ENCODE assay signal across 19 cellular contexts in the genomic region with DNA sequence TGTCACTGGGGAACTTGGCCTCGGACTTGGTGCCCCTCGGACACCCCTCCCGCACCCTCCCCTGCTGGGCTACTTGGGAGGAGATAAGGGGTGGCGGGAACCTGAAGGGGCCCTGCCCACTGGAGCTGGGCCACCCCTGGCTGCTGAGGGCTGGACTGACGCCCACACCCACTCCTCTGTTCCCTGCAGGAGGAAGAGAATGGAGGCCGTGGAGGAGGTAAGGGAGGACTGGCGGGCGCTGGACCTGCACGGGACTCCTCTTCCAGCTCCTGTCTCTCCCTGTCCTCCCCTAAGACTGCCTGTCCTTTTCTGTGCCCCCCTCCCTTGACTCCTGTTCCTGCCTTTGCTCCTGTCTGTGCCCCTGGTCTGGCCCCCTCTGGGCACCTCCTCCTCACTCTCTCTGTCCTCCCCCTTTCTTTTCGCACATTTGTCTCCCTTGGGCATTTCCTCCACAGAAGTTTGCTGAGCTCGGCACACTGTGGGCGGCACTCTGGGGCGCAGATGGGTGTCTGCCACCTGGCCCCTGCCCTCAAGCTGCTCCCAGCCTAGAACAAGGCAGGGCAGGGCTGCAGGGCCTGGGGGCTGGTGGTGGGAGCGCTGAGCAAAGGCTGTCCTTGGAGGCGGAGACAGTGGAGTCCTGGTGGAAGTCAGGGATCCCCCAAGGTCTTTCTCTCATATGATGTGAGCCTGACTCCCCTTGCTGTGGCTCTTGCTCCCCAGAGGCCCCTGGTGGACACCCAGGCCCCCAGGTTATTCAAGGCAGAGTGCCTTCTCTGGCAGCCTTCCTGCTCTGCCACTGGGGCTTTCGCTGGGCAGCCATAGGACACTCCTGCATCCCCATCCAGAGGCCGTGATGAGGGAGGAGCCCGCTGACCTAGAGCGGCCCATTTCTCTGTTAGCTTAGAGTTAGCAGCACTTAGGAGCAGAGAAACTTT. TPM values are rescaled to one million over a fixed set of nuclear protein-coding genes. Genes with fewer than 3 reads are reported as not detected.
DNase-seq lines count a peak whose midpoint lies in the region; ATAC-seq and TF ChIP-seq lines count a peak whose summit lies in the region.
"Had no signal": no experiment of that assay in that cellular context is flagged by ENCODE, and none has a peak within 500 bp of the region (broad histone marks: within the 10 kb centered on the region; RNA-seq: fewer than 3 reads in every experiment).

No MANE protein-coding gene starts in this region.

- H3K27ac ChIP-seq in HUES64 (ENCODE audit: low read depth, low read length) (peak overlapping the region; percentile 52), endodermal cell (ENCODE audit: low read depth, low read length) (no peak overlapping the region), spleen (peak overlapping the region in 5 of 8 donors; percentile 31 to 84 (median 56))

- no peaks in the 10 kb centered on the region for H3K9me3 ChIP-seq in HUES64 (ENCODE audit: insufficient read depth, low read depth, low read length)
- H3K9me3 ChIP-seq in endodermal cell (ENCODE audit: control insufficient read depth, low read length) = no peaks in the 10 kb centered on the region
- H3K9me3 ChIP-seq in spleen = no peaks in the 10 kb centered on the region

- DNase-seq in GM10266 (ENCODE audit: extremely low spot score) (peak; percentile 11), endodermal cell (no peak), spleen (no peak), DMS 273 treated with DMSO at 0.1 percent for 48 hours (lab: John Stamatoyannopoulos, UW) (no peak), medulla oblongata (ENCODE audit: extremely low spot score) (no peak)
- DNase-seq in effector memory CD8-positive, alpha-beta T cell = no peak
- DNase-seq: activated CD4-positive, alpha-beta T cell treated with anti-CD3 and anti-CD28 coated beads for 48 hours; GOT3; mesenchymal stem cell; naive thymus-derived CD8-positive, alpha-beta T cell; NCI-H1694 treated with DMSO at 0.1 percent for 48 hours; NCI-H748 treated with DMSO at 0.1 percent for 48 hours; Right ventricle myocardium superior; stimulated activated naive CD8-positive, alpha-beta T cell treated with anti-CD3 and anti-CD28 coated beads, Interleukin-15, Interleukin-2, amounts not matched to agents 100 U/mL and 50 U/mL, for 24 hours; T-cell had no signal

- H3K4me1 Mint-ChIP-seq in endodermal cell = peaks cover 22% of the 10 kb centered on the region
- peaks cover 0 to 4% of the 10 kb centered on the region in 2 donors for H3K4me1 Mint-ChIP-seq in effector memory CD8-positive, alpha-beta T cell (ENCODE audit: low read depth in 2 of 2)
- H3K4me1 Mint-ChIP-seq: naive thymus-derived CD8-positive, alpha-beta T cell; T-cell had no signal

- peak overlapping the region; percentile 22 for H3K27ac Mint-ChIP-seq in endodermal cell
- no peak overlapping the region for H3K27ac Mint-ChIP-seq in effector memory CD8-positive, alpha-beta T cell
- H3K27ac Mint-ChIP-seq: progenitor cell of endocrine pancreas had no signal

- H3K4me3 ChIP-seq in HUES64 (ENCODE audit: low read length) = no peak overlapping the region
- H3K4me3 ChIP-seq in endodermal cell (ENCODE audit: low read length) = no peak overlapping the region
- H3K4me3 ChIP-seq in spleen = no peak overlapping the region
- H3K4me3 ChIP-seq: skin epidermis had no signal

- no peak for ATAC-seq in effector memory CD8-positive, alpha-beta T cell (replicated peaks)
- ATAC-seq: naive thymus-derived CD8-positive, alpha-beta T cell; stimulated activated naive CD8-positive, alpha-beta T cell treated with anti-CD3 and anti-CD28 coated beads, Interleukin-15, Interleukin-2, amounts not matched to agents 100 U/mL and 50 U/mL, for 24 hours; T-cell had no signal

- no peaks in the 10 kb centered on the region for H3K27me3 ChIP-seq in HUES64 (ENCODE audit: insufficient read depth, low read length)
- H3K27me3 ChIP-seq in endodermal cell (ENCODE audit: control insufficient read depth, insufficient read depth, low read length, poor library complexity, severe bottlenecking) = no peaks in the 10 kb centered on the region
- peaks cover 0 to 8% (median 0%) of the 10 kb centered on the region in 7 donors for H3K27me3 ChIP-seq in spleen (replicated peaks in 1 of 7)

- H3K9me3 Mint-ChIP-seq in endodermal cell = no peaks in the 10 kb centered on the region
- H3K9me3 Mint-ChIP-seq in effector memory CD8-positive, alpha-beta T cell = no peaks in the 10 kb centered on the region
- H3K9me3 Mint-ChIP-seq: naive thymus-derived CD8-positive, alpha-beta T cell; T-cell; type B pancreatic cell had no signal

- intact Hi-C loops in spleen (cut with DNase I; ENCODE audit: low total_unique reads) = no loop called here

- TF ChIP-seq CTCF in GM10266 (IDR thresholded peaks at IDR 0.05; ENCODE audit: control insufficient read depth, insufficient read depth, low read depth, missing control alignments) = no peak
- TF ChIP-seq CTCF in endodermal cell (conservative IDR thresholded peaks at IDR 0.05) = no peak
- TF ChIP-seq CTCF in spleen (IDR thresholded peaks at IDR 0.05 in 8 of 11, conservative IDR thresholded peaks at IDR 0.05 in 3 of 11) = no peak

- H3K36me3 ChIP-seq in HUES64 (ENCODE audit: insufficient read depth, low read length) (peaks cover 51% of the 10 kb centered on the region), endodermal cell (ENCODE audit: control insufficient read depth, insufficient read depth, low read length) (peaks cover 3% of the 10 kb centered on the region), spleen (peaks cover 0 to 67% (median 8%) of the 10 kb centered on the region in 6 donors)

- H3K4me3 Mint-ChIP-seq in endodermal cell = no peak overlapping the region
- no peak overlapping the region for H3K4me3 Mint-ChIP-seq in effector memory CD8-positive, alpha-beta T cell
- H3K4me3 Mint-ChIP-seq: naive thymus-derived CD8-positive, alpha-beta T cell; T-cell had no signal

- H3K4me1 ChIP-seq in HUES64 (ENCODE audit: insufficient read depth, low read length) = peaks cover 8% of the 10 kb centered on the region; the same call in 1 of the 2 replicates
- peaks cover 12% of the 10 kb centered on the region for H3K4me1 ChIP-seq in endodermal cell (ENCODE audit: control insufficient read depth, insufficient read depth, low read length)
- peaks cover 8 to 97% (median 66%) of the 10 kb centered on the region in 6 donors for H3K4me1 ChIP-seq in spleen

- H3K9ac ChIP-seq in HUES64 (ENCODE audit: low read depth, low read length) = no peak overlapping the region
- H3K9ac ChIP-seq in endodermal cell (ENCODE audit: extremely low read depth, low read length, poor library complexity, severe bottlenecking) = no peak overlapping the region

- no peak for TF ChIP-seq POLR2A in spleen (IDR thresholded peaks at IDR 0.05)

- H3K36me3 Mint-ChIP-seq in endodermal cell (ENCODE audit: low read depth) = peaks cover 6% of the 10 kb centered on the region
- no peaks in the 10 kb centered on the region for H3K36me3 Mint-ChIP-seq in effector memory CD8-positive, alpha-beta T cell (ENCODE audit: insufficient read depth)
- H3K36me3 Mint-ChIP-seq: naive thymus-derived CD8-positive, alpha-beta T cell; T-cell had no signal

- 92% methylated on average over 19 of the region's 19 CpGs for WGBS in HUES64
- WGBS in endodermal cell (ENCODE audit: insufficient coverage in 1 of 2, insufficient read length in 1 of 2), 2 experiments = 95 to 100% methylated on average over 8 to 19 of the region's 19 CpGs
- 64 to 77% (median 76%) methylated on average over 17 to 19 of the region's 19 CpGs for WGBS in spleen, 5 donors

- peaks cover 2% of the 10 kb centered on the region for H3K27me3 Mint-ChIP-seq in endodermal cell (ENCODE audit: insufficient read depth)
- peaks cover 25 to 38% of the 10 kb centered on the region in 2 donors for H3K27me3 Mint-ChIP-seq in effector memory CD8-positive, alpha-beta T cell

RNA-seq across cellular contexts. Expression of a gene that starts 32.7 kb away (rescaled TPM):
- polyA plus RNA-seq in HUES64 (2013, experiment 1 of 2) = 39.3 TPM
- polyA plus RNA-seq in HUES64 (2013, experiment 2 of 2) = 29.3 TPM
- total RNA-seq in endodermal cell = 10 to 100 TPM in 1 of 2 donors, 1 to 10 TPM in 1; 9.4 to 18.0 TPM
- polyA plus RNA-seq in endodermal cell (2013, experiment 1 of 2) = 22.0 TPM
- 12.8 TPM for polyA plus RNA-seq in endodermal cell (2013, experiment 2 of 2)
- total RNA-seq in spleen = 100 to 1,000 TPM in 4 of 7 donors, 10 to 100 TPM in 3; 60.5 to 250 (median 109) TPM
- polyA plus RNA-seq in spleen = 10 to 100 TPM in 1 of 3 donors, 1 to 10 TPM in 2; 7.5 to 35.4 (median 9.0) TPM
- total RNA-seq: naive thymus-derived CD8-positive, alpha-beta T cell had no signal
